Comparison of ENCODE assay signal across 17 cellular contexts in the genomic region with DNA sequence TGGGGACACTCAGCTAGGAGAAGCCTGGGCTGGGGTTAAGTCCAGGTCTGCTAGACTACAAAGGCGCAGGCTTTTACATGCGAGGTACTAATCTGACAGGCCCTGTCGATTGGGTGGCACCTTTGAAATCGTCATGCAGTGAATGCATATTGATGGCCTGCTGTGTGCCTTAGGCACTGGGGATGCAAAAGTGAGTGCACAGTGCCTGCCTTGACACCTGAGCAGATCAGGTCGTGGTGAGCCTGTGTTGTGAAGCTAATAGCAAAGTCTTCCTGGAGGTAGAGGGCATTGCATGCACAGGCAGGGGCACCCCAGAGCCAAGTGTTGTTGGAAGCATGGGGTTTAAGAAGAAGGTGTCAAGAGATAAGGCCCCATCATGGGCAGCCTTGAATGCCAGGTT. TPM values are rescaled to one million over a fixed set of nuclear protein-coding genes. Genes with fewer than 3 reads are reported as not detected.
DNase-seq lines count a peak whose midpoint lies in the region; ATAC-seq and TF ChIP-seq lines count a peak whose summit lies in the region.
"Had no signal": no experiment of that assay in that cellular context is flagged by ENCODE, and none has a peak within 500 bp of the region (broad histone marks: within the 10 kb centered on the region; RNA-seq: fewer than 3 reads in every experiment).

No MANE protein-coding gene starts in this region.

- H3K9ac ChIP-seq in HCT116 (ENCODE audit: low read length) (no peak overlapping the region), colonic mucosa (ENCODE audit: low read depth in 2 of 2, low read length in 2 of 2) (no peak overlapping the region)

- peak overlapping the region; percentile 55 for H3K4me2 ChIP-seq in HCT116 (ENCODE audit: low read length)

- TF ChIP-seq RAD21 in HCT116 (IDR thresholded peaks at IDR 0.05; ENCODE audit: low read depth) = no peak

- H3K9me3 ChIP-seq in HCT116 (ENCODE audit: control insufficient read depth in 1 of 2, insufficient read depth in 1 of 2, low read depth in 1 of 2, low read length in 2 of 2) (no peaks in the 10 kb centered on the region), colonic mucosa (no peaks in the 10 kb centered on the region), prostate gland (no peaks in the 10 kb centered on the region)
- H3K9me3 ChIP-seq: gastrocnemius medialis had no signal

- H3K27ac ChIP-seq in HCT116 (ENCODE audit: low read depth, low read length) (peak overlapping the region; percentile 37; the same call in 1 of the 2 replicates), colonic mucosa (peak overlapping the region; percentile 7), prostate gland (peak overlapping the region; percentile 53 to 64)
- H3K27ac ChIP-seq: gastrocnemius medialis, HL-60 had no signal

- TF ChIP-seq POLR2A in HCT116 (IDR thresholded peaks at IDR 0.05; ENCODE audit: borderline replicate concordance, extremely low read depth, insufficient read depth, insufficient read length) (no peak), prostate gland (IDR thresholded peaks at IDR 0.05) (no peak)

- intact Hi-C loops in HCT116 (cut with micrococcal nuclease) (no loop called here), colonic mucosa (cut with DNase I) (no loop called here), prostate gland (cut with DNase I) (no loop called here)

- RAD21 ChIA-PET in HCT116 (lab: Charles Lee; ENCODE audit: low non-redundant PET in 1 of 2, low total read pairs in 2 of 2, uncharacterized antibody in 2 of 2, unreplicated experiment in 2 of 2) = interaction anchor here in 1 of 2 experiments (1.5 kb wide), 1 partner anchor 17 kb away, joined by 3 read pairs; a partner anchor contains a TSS

- H3K4me1 ChIP-seq in HCT116 (ENCODE audit: control insufficient read depth in 1 of 2, insufficient read depth in 2 of 2, low read length in 2 of 2) (peaks cover 35 to 39% of the 10 kb centered on the region in 2 experiments), colonic mucosa (no peaks in the 10 kb centered on the region), prostate gland (replicated peaks) (peaks cover 4% of the 10 kb centered on the region)
- H3K4me1 ChIP-seq: gastrocnemius medialis had no signal

- POLR2A ChIA-PET in HCT116 (lab: Charles Lee) = no interaction called here

- H3K4me3 ChIP-seq in HCT116 (replicated peaks in 1 of 2; ENCODE audit: low read depth in 1 of 2, low read length in 2 of 2) (no peak overlapping the region), colonic mucosa (no peak overlapping the region), prostate gland (no peak overlapping the region)
- H3K4me3 ChIP-seq: gastrocnemius medialis, K562 had no signal

- DNase-seq in HCT116 (ENCODE audit: low read depth, low spot score) (no peak), NCI-H146 treated with DMSO at 0.1 percent for 48 hours (lab: John Stamatoyannopoulos, UW; ENCODE audit: unreplicated experiment) (peak; percentile 14), colonic mucosa (no peak), prostate gland (ENCODE audit: low spot score) (no peak), OCI-M2 (lab: John Stamatoyannopoulos, UW; ENCODE audit: unreplicated experiment) (no peak), midbrain (lab: John Stamatoyannopoulos, UW) (no peak), inferior parietal cortex (ENCODE audit: extremely low spot score) (no peak)
- no peak for DNase-seq in stimulated activated CD8-positive, alpha-beta memory T cell treated with anti-CD3 and anti-CD28 coated beads, Interleukin-4, amount 100 ng/mL, for 48 hours
- DNase-seq: activated naive CD4-positive, alpha-beta T cell treated with Interleukin-2 at 50 U/mL for 16 hours; activated T-cell treated with anti-CD3 and anti-CD28 coated beads for 4 hours; gastrocnemius medialis; GDM1; GOT3; NCI-H2227 treated with DMSO at 0.1 percent for 48 hours; stimulated activated CD4-positive, alpha-beta T cell treated with anti-CD3 and anti-CD28 coated beads, Interleukin-4, amount 100 ng/mL, for 4 hours had no signal

- WGBS in prostate gland = 62% methylated on average over 5 of the region's 5 CpGs

- H3K79me2 ChIP-seq in HCT116 (ENCODE audit: insufficient read depth, low read length) = peaks cover 61% of the 10 kb centered on the region

- CTCF ChIA-PET in HCT116 (lab: Charles Lee) = interaction anchor here (0.9 kb wide), 1 partner anchor 83 kb away, joined by 3 read pairs; no protein-coding TSS in a partner anchor

- BruUV-seq in HCT116 (replicated peaks; lab: Mats Ljungman, UMichigan) = no TSS peak

- no peak for TF ChIP-seq CTCF in HCT116 (IDR thresholded peaks at IDR 0.05 in 2 of 3, conservative IDR thresholded peaks at IDR 0.05 in 1 of 3; ENCODE audit: borderline replicate concordance in 1 of 3, insufficient read depth in 1 of 3, low read depth in 2 of 3, low read length in 2 of 3)
- TF ChIP-seq CTCF in colonic mucosa (IDR thresholded peaks at IDR 0.05) = no peak
- no peak for TF ChIP-seq CTCF in prostate gland (IDR thresholded peaks at IDR 0.05)

- H3K27me3 ChIP-seq in HCT116 (ENCODE audit: insufficient read depth, low read length) (no peaks in the 10 kb centered on the region), colonic mucosa (no peaks in the 10 kb centered on the region), prostate gland (replicated peaks; ENCODE audit: insufficient read depth) (no peaks in the 10 kb centered on the region)
- H3K27me3 ChIP-seq: gastrocnemius medialis had no signal

- ATAC-seq in HCT116 = peak; percentile 35
- ATAC-seq: gastrocnemius medialis, K562 had no signal

- 0 out of 2 replicates have a peak, but pooled peaks cover 3% of the 10 kb centered on the region for H4K20me1 ChIP-seq in HCT116 (ENCODE audit: insufficient read depth)

- no peak overlapping the region for H2AFZ ChIP-seq in HCT116 (ENCODE audit: low read depth, low read length, poor library complexity, severe bottlenecking)

- no peaks in the 10 kb centered on the region for H3K9me2 ChIP-seq in HCT116 (ENCODE audit: insufficient read depth)

- H3K36me3 ChIP-seq in HCT116 (ENCODE audit: control insufficient read depth in 1 of 2, insufficient read depth in 2 of 2, low read length in 2 of 2) = no peaks in the 10 kb centered on the region
- no peaks in the 10 kb centered on the region for H3K36me3 ChIP-seq in colonic mucosa
- no peaks in the 10 kb centered on the region for H3K36me3 ChIP-seq in prostate gland
- H3K36me3 ChIP-seq: gastrocnemius medialis had no signal

TF ChIP-seq in HCT116, 20 proteins besides CTCF, POLR2A, EP300 and RAD21:
- TF ChIP-seq, protein P1, sequence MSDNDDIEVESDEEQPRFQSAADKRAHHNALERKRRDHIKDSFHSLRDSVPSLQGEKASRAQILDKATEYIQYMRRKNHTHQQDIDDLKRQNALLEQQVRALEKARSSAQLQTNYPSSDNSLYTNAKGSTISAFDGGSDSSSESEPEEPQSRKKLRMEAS (IDR thresholded peaks at IDR 0.05) = no peak
- TF ChIP-seq, protein P2, sequence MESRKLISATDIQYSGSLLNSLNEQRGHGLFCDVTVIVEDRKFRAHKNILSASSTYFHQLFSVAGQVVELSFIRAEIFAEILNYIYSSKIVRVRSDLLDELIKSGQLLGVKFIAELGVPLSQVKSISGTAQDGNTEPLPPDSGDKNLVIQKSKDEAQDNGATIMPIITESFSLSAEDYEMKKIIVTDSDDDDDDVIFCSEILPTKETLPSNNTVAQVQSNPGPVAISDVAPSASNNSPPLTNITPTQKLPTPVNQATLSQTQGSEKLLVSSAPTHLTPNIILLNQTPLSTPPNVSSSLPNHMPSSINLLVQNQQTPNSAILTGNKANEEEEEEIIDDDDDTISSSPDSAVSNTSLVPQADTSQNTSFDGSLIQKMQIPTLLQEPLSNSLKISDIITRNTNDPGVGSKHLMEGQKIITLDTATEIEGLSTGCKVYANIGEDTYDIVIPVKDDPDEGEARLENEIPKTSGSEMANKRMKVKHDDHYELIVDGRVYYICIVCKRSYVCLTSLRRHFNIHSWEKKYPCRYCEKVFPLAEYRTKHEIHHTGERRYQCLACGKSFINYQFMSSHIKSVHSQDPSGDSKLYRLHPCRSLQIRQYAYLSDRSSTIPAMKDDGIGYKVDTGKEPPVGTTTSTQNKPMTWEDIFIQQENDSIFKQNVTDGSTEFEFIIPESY (IDR thresholded peaks at IDR 0.05; ENCODE audit: extremely low read depth, insufficient replicate concordance, low read length) = no peak

RNA-seq across cellular contexts. Expression of a gene that starts 16.9 kb away (rescaled TPM):
- total RNA-seq in HCT116 (2021; ENCODE audit: unreplicated experiment) (19.8 TPM), colonic mucosa (10 to 100 TPM; 49.6 to 72.9 TPM), prostate gland (10 to 100 TPM; 25.0 to 25.6 TPM)
- polyA plus RNA-seq in HCT116 (2012) = 10.9 and 11.9 TPM in 2 replicates
- total RNA-seq: K562 had no signal
- polyA plus RNA-seq: K562 had no signal

Comparison
In these comparisons a context has a peak if more than half of its experiments do, and no peak if none do; other contexts are left out.
1. H3K27ac ChIP-seq: peak in every context shown above with its lines; median percentile 58 in prostate gland; 37 in HCT116; 7 in colonic mucosa.